ENCODE assay signal across 9 cellular contexts in genomic region chr12:122984612-122985358, GRCh38. TPM values are rescaled to one million over a fixed set of nuclear protein-coding genes. Genes with fewer than 3 reads are reported as not detected.
DNase-seq lines count a peak whose midpoint lies in the region; ATAC-seq and TF ChIP-seq lines count a peak whose summit lies in the region.
"Had no signal": no experiment of that assay in that cellular context is flagged by ENCODE, and none has a peak within 500 bp of the region (broad histone marks: within the 10 kb centered on the region; RNA-seq: fewer than 3 reads in every experiment).

No MANE protein-coding gene starts in this region.

- H3K4me3 ChIP-seq in dorsolateral prefrontal cortex (peak overlapping the region in 33 of 59 donors; percentile 1 to 43 (median 19)), tibial nerve (peak overlapping the region in 3 of 4 donors; percentile 1 to 25 (median 2))
- H3K4me3 ChIP-seq: mucosa of descending colon had no signal

- no peak for DNase-seq in activated T-cell treated with anti-CD3 and anti-CD28 coated beads, Interleukin-2, amount 50 U/mL, for 24 hours
- DNase-seq in activated T-cell treated with anti-CD3 and anti-CD28 coated beads, Interleukin-2, amount 50 U/mL, for 4 hours = no peak
- DNase-seq in dorsolateral prefrontal cortex (peak in 2 of 10 donors; percentile 39 to 46), mesothelial cell of epicardium (ENCODE audit: low spot score in 2 of 2, unreplicated experiment in 2 of 2) (no peak), tibial nerve (ENCODE audit: low spot score in 2 of 2) (no peak)
- DNase-seq: mucosa of descending colon had no signal

- H3K27ac ChIP-seq in dorsolateral prefrontal cortex (peak overlapping the region in 58 of 59 donors; percentile 33 to 94 (median 80)), tibial nerve (peak overlapping the region; percentile 73 to 91 (median 81))

- 12 to 16% methylated on average over 25 to 34 of the region's 34 CpGs for WGBS in tibial nerve, 2 donors

- H3K27me3 ChIP-seq in dorsolateral prefrontal cortex = no peaks in the 10 kb centered on the region
- H3K27me3 ChIP-seq in tibial nerve = no peaks in the 10 kb centered on the region

- no peak for TF ChIP-seq CTCF in dorsolateral prefrontal cortex (IDR thresholded peaks at IDR 0.05 in 54 of 56, conservative IDR thresholded peaks at IDR 0.05 in 2 of 56; ENCODE audit: low read depth in 1 of 56, partially characterized antibody in 56 of 56)
- TF ChIP-seq CTCF in mesothelial cell of epicardium (IDR thresholded peaks at IDR 0.05; ENCODE audit: unreplicated experiment) = no peak
- no peak for TF ChIP-seq CTCF in tibial nerve (IDR thresholded peaks at IDR 0.05)

- no peak for TF ChIP-seq POLR2A in tibial nerve (IDR thresholded peaks at IDR 0.05)

- H3K4me1 ChIP-seq in tibial nerve = peaks cover 0 to 56% (median 49%) of the 10 kb centered on the region in 4 donors

- H3K4me1 Mint-ChIP-seq in activated T-cell treated with anti-CD3 and anti-CD28 coated beads, Interleukin-2, amount 50 U/mL, for 24 hours (ENCODE audit: low read depth) = peaks cover 36% of the 10 kb centered on the region
- peaks cover 35% of the 10 kb centered on the region for H3K4me1 Mint-ChIP-seq in activated T-cell treated with anti-CD3 and anti-CD28 coated beads, Interleukin-2, amount 50 U/mL, for 4 hours (ENCODE audit: low read depth)
- peaks cover 42% of the 10 kb centered on the region for H3K4me1 Mint-ChIP-seq in mesothelial cell of epicardium

- intact Hi-C loops in dorsolateral prefrontal cortex (cut with DNase I) = loop anchor here (5.0 to 10.0 kb wide), 3 partner anchors 168 to 248 kb away; partner anchors contain the start of genes PITPNM2 (in 2 of the 2), MPHOSPH9 (in 1 of the 2) and MTRFR (in 1 of the 2)

- no peaks in the 10 kb centered on the region for H3K27me3 Mint-ChIP-seq in activated T-cell treated with anti-CD3 and anti-CD28 coated beads, Interleukin-2, amount 50 U/mL, for 24 hours
- H3K27me3 Mint-ChIP-seq in activated T-cell treated with anti-CD3 and anti-CD28 coated beads, Interleukin-2, amount 50 U/mL, for 4 hours (ENCODE audit: low read depth) = no peaks in the 10 kb centered on the region
- no peaks in the 10 kb centered on the region for H3K27me3 Mint-ChIP-seq in mesothelial cell of epicardium (ENCODE audit: low read depth)

- ATAC-seq in activated T-cell treated with anti-CD3 and anti-CD28 coated beads, Interleukin-2, amount 50 U/mL, for 4 hours = no peak
- ATAC-seq in HG02938 (IDR thresholded peaks at IDR 0.05; ENCODE audit: unreplicated experiment) = no peak
- no peak for ATAC-seq in GM19452 (IDR thresholded peaks at IDR 0.05; ENCODE audit: unreplicated experiment)
- ATAC-seq in GM18498 (IDR thresholded peaks at IDR 0.05; ENCODE audit: unreplicated experiment) = no peak
- ATAC-seq: mucosa of descending colon had no signal

- no peaks in the 10 kb centered on the region for H3K9me3 ChIP-seq in tibial nerve
- H3K9me3 ChIP-seq: mucosa of descending colon had no signal

- peaks cover 0 to 67% (median 2%) of the 10 kb centered on the region in 3 donors for H3K36me3 ChIP-seq in tibial nerve

- TF ChIP-seq EP300 in tibial nerve (IDR thresholded peaks at IDR 0.05) = peak in 1 of 2 donors; percentile 33

- H3K36me3 Mint-ChIP-seq in activated T-cell treated with anti-CD3 and anti-CD28 coated beads, Interleukin-2, amount 50 U/mL, for 24 hours (ENCODE audit: low read depth) = peaks cover 57% of the 10 kb centered on the region
- peaks cover 10% of the 10 kb centered on the region for H3K36me3 Mint-ChIP-seq in activated T-cell treated with anti-CD3 and anti-CD28 coated beads, Interleukin-2, amount 50 U/mL, for 4 hours (ENCODE audit: insufficient read depth)
- H3K36me3 Mint-ChIP-seq in mesothelial cell of epicardium = no peaks in the 10 kb centered on the region

- no peak overlapping the region for H3K4me3 Mint-ChIP-seq in activated T-cell treated with anti-CD3 and anti-CD28 coated beads, Interleukin-2, amount 50 U/mL, for 24 hours
- no peak overlapping the region for H3K4me3 Mint-ChIP-seq in activated T-cell treated with anti-CD3 and anti-CD28 coated beads, Interleukin-2, amount 50 U/mL, for 4 hours
- H3K4me3 Mint-ChIP-seq in mesothelial cell of epicardium = peak overlapping the region; percentile 34

- H3K27ac Mint-ChIP-seq in activated T-cell treated with anti-CD3 and anti-CD28 coated beads, Interleukin-2, amount 50 U/mL, for 24 hours = peak overlapping the region; percentile 91
- H3K27ac Mint-ChIP-seq in mesothelial cell of epicardium = peak overlapping the region; percentile 73

- no peaks in the 10 kb centered on the region for H3K9me3 Mint-ChIP-seq in activated T-cell treated with anti-CD3 and anti-CD28 coated beads, Interleukin-2, amount 50 U/mL, for 24 hours
- no peaks in the 10 kb centered on the region for H3K9me3 Mint-ChIP-seq in activated T-cell treated with anti-CD3 and anti-CD28 coated beads, Interleukin-2, amount 50 U/mL, for 4 hours
- H3K9me3 Mint-ChIP-seq in mesothelial cell of epicardium = no peaks in the 10 kb centered on the region

RNA-seq across cellular contexts. Expression of gene ARL6IP4, which starts 4.3 kb away (rescaled TPM):
- total RNA-seq in activated T-cell treated with anti-CD3 and anti-CD28 coated beads, Interleukin-2, amount 50 U/mL, for 4 hours = 100 to 1,000 TPM; 118 to 141 (median 129) TPM
- total RNA-seq in dorsolateral prefrontal cortex (100 to 1,000 TPM; 127 to 221 (median 162) TPM), mesothelial cell of epicardium (120 to 133 TPM (median 122 TPM) in 3 replicates), tibial nerve (100 to 1,000 TPM; 197 to 338 (median 251) TPM)

RNA-seq across cellular contexts. Expression of gene OGFOD2, which starts 9.7 kb away (rescaled TPM):
- total RNA-seq in activated T-cell treated with anti-CD3 and anti-CD28 coated beads, Interleukin-2, amount 50 U/mL, for 4 hours = 10 to 100 TPM; 23.1 to 25.5 (median 24.7) TPM
- total RNA-seq in dorsolateral prefrontal cortex (10 to 100 TPM in 119 of 120 experiments, 1 to 10 TPM in 1; 9.6 to 30.5 (median 17.3) TPM), mesothelial cell of epicardium (13.8 to 15.0 TPM (median 14.9 TPM) in 3 replicates), tibial nerve (10 to 100 TPM in 3 of 4 donors, 1 to 10 TPM in 1; 7.2 to 19.8 (median 13.4) TPM)

RNA-seq across cellular contexts. Expression of gene ABCB9, which starts 18.5 kb away (rescaled TPM):
- total RNA-seq in activated T-cell treated with anti-CD3 and anti-CD28 coated beads, Interleukin-2, amount 50 U/mL, for 4 hours = 1 to 10 TPM; 2.3 to 3.2 (median 2.9) TPM
- total RNA-seq in dorsolateral prefrontal cortex (10 to 100 TPM; 26.8 to 86.6 (median 52.6) TPM), mesothelial cell of epicardium (14.9 to 16.7 TPM (median 16.1 TPM) in 3 replicates), tibial nerve (10 to 100 TPM in 1 of 4 donors, 1 to 10 TPM in 3; 4.2 to 11.4 (median 6.0) TPM)
